In genomic region chr3:187748050-187748481, GRCh38 we compare ENCODE assay signal across 1 cellular context.
A peak's percentile ranks its signal among the peaks of the same experiment; 100 is the strongest.
TF ChIP-seq lines count a peak whose summit lies in the region.

No MANE protein-coding gene starts in this region.

TF ChIP-seq in HepG2, 621 proteins besides CTCF, POLR2A, EP300 and RAD21 (continued from another document and continues in another):
- TF ChIP-seq ZNF101 (CRISPR knock-in tag; IDR thresholded peaks at IDR 0.05; ENCODE audit: borderline replicate concordance, low read depth) = no peak
- no peak for TF ChIP-seq ZNF20 (CRISPR knock-in tag; IDR thresholded peaks at IDR 0.05)
- no peak for TF ChIP-seq KLF11 (CRISPR knock-in tag; IDR thresholded peaks at IDR 0.05)
- no peak for TF ChIP-seq ZNF354B (CRISPR knock-in tag; IDR thresholded peaks at IDR 0.05)
- no peak for TF ChIP-seq ZBTB37 (CRISPR knock-in tag; IDR thresholded peaks at IDR 0.05)
- no peak for TF ChIP-seq SIN3B (IDR thresholded peaks at IDR 0.05; ENCODE audit: low read length)
- peak; percentile 64; the same call in 1 of the 2 replicates for TF ChIP-seq ZNF574 (CRISPR knock-in tag; IDR thresholded peaks at IDR 0.05)
- TF ChIP-seq ZNF121 (CRISPR knock-in tag; IDR thresholded peaks at IDR 0.05) = no peak
- no peak for TF ChIP-seq NFE2L1 (CRISPR knock-in tag; IDR thresholded peaks at IDR 0.05; ENCODE audit: borderline replicate concordance)
- no peak for TF ChIP-seq ZNF276 (CRISPR knock-in tag; IDR thresholded peaks at IDR 0.05; ENCODE audit: low read depth)
- 0 out of 2 replicates have a peak, but pooled peaks have one; percentile 74 for TF ChIP-seq SSRP1 (CRISPR knock-in tag; IDR thresholded peaks at IDR 0.05)
- no peak for TF ChIP-seq UBTF (CRISPR knock-in tag; IDR thresholded peaks at IDR 0.05)
- no peak for TF ChIP-seq ZNF552 (CRISPR knock-in tag; IDR thresholded peaks at IDR 0.05; ENCODE audit: borderline replicate concordance)
- TF ChIP-seq ZFP1 (CRISPR knock-in tag; IDR thresholded peaks at IDR 0.05) = no peak
- no peak for TF ChIP-seq CENPBD1 (CRISPR knock-in tag; IDR thresholded peaks at IDR 0.05; ENCODE audit: borderline replicate concordance, low read depth)
- no peak for TF ChIP-seq POLR2AphosphoS2 (IDR thresholded peaks at IDR 0.05; ENCODE audit: low read depth, low read length)
- no peak for TF ChIP-seq SMYD3 (CRISPR knock-in tag; IDR thresholded peaks at IDR 0.05)
- TF ChIP-seq ZNF660 (CRISPR knock-in tag; IDR thresholded peaks at IDR 0.05; ENCODE audit: borderline replicate concordance, low read depth) = no peak
- 0 out of 2 replicates have a peak, but pooled peaks have one; percentile 8 for TF ChIP-seq NR2F6 (IDR thresholded peaks at IDR 0.05)
- peak; percentile 36; the same call in 1 of the 2 replicates for TF ChIP-seq NR2F6 (CRISPR knock-in tag; IDR thresholded peaks at IDR 0.05)
- TF ChIP-seq THAP9 (CRISPR knock-in tag; IDR thresholded peaks at IDR 0.05; ENCODE audit: borderline replicate concordance) = no peak
- TF ChIP-seq ZNF605 (CRISPR knock-in tag; IDR thresholded peaks at IDR 0.05) = peak; percentile 59; the same call in 1 of the 2 replicates
- no peak for TF ChIP-seq TMF1 (CRISPR knock-in tag; IDR thresholded peaks at IDR 0.05; ENCODE audit: low read depth)
- TF ChIP-seq ZBTB21 (CRISPR knock-in tag; IDR thresholded peaks at IDR 0.05) = no peak
- TF ChIP-seq ZNF674 (CRISPR knock-in tag; IDR thresholded peaks at IDR 0.05; ENCODE audit: low read depth) = no peak
- no peak for TF ChIP-seq ZNF232 (CRISPR knock-in tag; IDR thresholded peaks at IDR 0.05; ENCODE audit: borderline replicate concordance)
- no peak for TF ChIP-seq ZNF562 (CRISPR knock-in tag; IDR thresholded peaks at IDR 0.05; ENCODE audit: borderline replicate concordance)
- no peak for TF ChIP-seq RFX1 (IDR thresholded peaks at IDR 0.05)
- no peak for TF ChIP-seq JUND (CRISPR knock-in tag; IDR thresholded peaks at IDR 0.05)
- TF ChIP-seq LBX2 (CRISPR knock-in tag; IDR thresholded peaks at IDR 0.05; ENCODE audit: borderline replicate concordance) = no peak
- TF ChIP-seq ZBTB38 (CRISPR knock-in tag; IDR thresholded peaks at IDR 0.05) = 0 out of 2 replicates have a peak, but pooled peaks have one; percentile 24
- no peak for TF ChIP-seq TBX3 (IDR thresholded peaks at IDR 0.05; ENCODE audit: borderline replicate concordance)
- TF ChIP-seq REL (CRISPR knock-in tag; conservative IDR thresholded peaks at IDR 0.05) = no peak
- no peak for TF ChIP-seq ZBTB34 (CRISPR knock-in tag; IDR thresholded peaks at IDR 0.05)
- TF ChIP-seq ZIK1 (CRISPR knock-in tag; IDR thresholded peaks at IDR 0.05; ENCODE audit: borderline replicate concordance, low read depth) = no peak
- TF ChIP-seq ZNF720 (CRISPR knock-in tag; IDR thresholded peaks at IDR 0.05) = no peak
- TF ChIP-seq ZSCAN22 (CRISPR knock-in tag; IDR thresholded peaks at IDR 0.05) = no peak
- TF ChIP-seq PAXIP1 (CRISPR knock-in tag; conservative IDR thresholded peaks at IDR 0.05) = 0 out of 2 replicates have a peak, but pooled peaks have one; percentile 35
- no peak for TF ChIP-seq GMEB2 (CRISPR knock-in tag; IDR thresholded peaks at IDR 0.05; ENCODE audit: low read depth)
- TF ChIP-seq ZNF160 (CRISPR knock-in tag; IDR thresholded peaks at IDR 0.05) = no peak
- no peak for TF ChIP-seq HOXA5 (CRISPR knock-in tag; IDR thresholded peaks at IDR 0.05)
- TF ChIP-seq NFATC3 (CRISPR knock-in tag; IDR thresholded peaks at IDR 0.05) = no peak
- no peak for TF ChIP-seq ZNF503 (CRISPR knock-in tag; IDR thresholded peaks at IDR 0.05)
